ENCODE assay signal across 1 cellular context in the genomic region with DNA sequence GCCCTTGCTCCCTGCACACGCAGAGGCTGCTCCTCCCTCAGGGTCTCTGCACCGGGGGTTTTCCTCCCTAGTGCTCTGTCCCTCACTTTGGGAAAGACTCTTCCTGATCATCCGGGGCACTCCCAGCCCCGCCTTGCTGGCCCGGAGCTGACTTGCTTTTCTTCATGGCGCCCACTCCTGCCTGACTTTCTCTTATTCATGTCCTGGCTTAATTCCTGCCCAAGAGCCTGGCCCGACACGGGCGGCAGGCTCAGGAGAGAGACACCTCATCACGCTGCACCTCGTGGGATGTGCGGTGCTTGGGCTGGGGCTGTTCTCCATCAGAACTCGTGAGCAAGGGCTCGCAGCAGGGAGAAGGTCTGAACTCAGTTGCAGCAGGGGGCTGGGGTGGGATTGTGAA.
TF ChIP-seq lines count a peak whose summit lies in the region.

No MANE protein-coding gene starts in this region.

TF ChIP-seq in K562, 482 proteins besides CTCF, POLR2A, EP300 and RAD21:
- TF ChIP-seq POLR2G (IDR thresholded peaks at IDR 0.05; ENCODE audit: low read depth, low read length) (peak; percentile 32; the same call in 1 of the 2 replicates), CTBP1 (IDR thresholded peaks at IDR 0.05; ENCODE audit: borderline replicate concordance) (no peak)
- TF ChIP-seq, protein P1, sequence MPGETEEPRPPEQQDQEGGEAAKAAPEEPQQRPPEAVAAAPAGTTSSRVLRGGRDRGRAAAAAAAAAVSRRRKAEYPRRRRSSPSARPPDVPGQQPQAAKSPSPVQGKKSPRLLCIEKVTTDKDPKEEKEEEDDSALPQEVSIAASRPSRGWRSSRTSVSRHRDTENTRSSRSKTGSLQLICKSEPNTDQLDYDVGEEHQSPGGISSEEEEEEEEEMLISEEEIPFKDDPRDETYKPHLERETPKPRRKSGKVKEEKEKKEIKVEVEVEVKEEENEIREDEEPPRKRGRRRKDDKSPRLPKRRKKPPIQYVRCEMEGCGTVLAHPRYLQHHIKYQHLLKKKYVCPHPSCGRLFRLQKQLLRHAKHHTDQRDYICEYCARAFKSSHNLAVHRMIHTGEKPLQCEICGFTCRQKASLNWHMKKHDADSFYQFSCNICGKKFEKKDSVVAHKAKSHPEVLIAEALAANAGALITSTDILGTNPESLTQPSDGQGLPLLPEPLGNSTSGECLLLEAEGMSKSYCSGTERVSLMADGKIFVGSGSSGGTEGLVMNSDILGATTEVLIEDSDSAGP (CRISPR knock-in tag; IDR thresholded peaks at IDR 0.05) = no peak
